ENCODE assay signal across 8 cellular contexts in genomic region chr17:44353656-44354331, GRCh38. TPM values are rescaled to one million over a fixed set of nuclear protein-coding genes. Genes with fewer than 3 reads are reported as not detected.
A peak's percentile ranks its signal among the peaks of the same experiment; 100 is the strongest.
DNase-seq lines count a peak whose midpoint lies in the region; ATAC-seq lines count a peak whose summit lies in the region.

No MANE protein-coding gene starts in this region.

- H3K4me1 ChIP-seq in right cardiac atrium (ENCODE audit: control insufficient read depth, insufficient read depth, low read length), result no peaks in the 10 kb centered on the region

- H3K9me3 ChIP-seq in right cardiac atrium (ENCODE audit: control insufficient read depth, low read length), result no peaks in the 10 kb centered on the region

- DNase-seq in DMS53 (lab: John Stamatoyannopoulos, UW), result peak; percentile 77
- DNase-seq in DMS53 treated with DMSO at 0.1 percent for 48 hours (lab: John Stamatoyannopoulos, UW; ENCODE audit: unreplicated experiment), result no peak
- DNase-seq in activated T-cell treated with anti-CD3 and anti-CD28 coated beads, Interleukin-2, amount 50 U/mL, for 1 hour, result peak; percentile 51
- peak; percentile 47 to 85 (median 82) for DNase-seq in right cardiac atrium
- DNase-seq in stimulated activated naive CD8-positive, alpha-beta T cell treated with anti-CD3 and anti-CD28 coated beads, Interleukin-15, Interleukin-2, amounts not matched to agents 100 U/mL and 50 U/mL, for 24 hours, result peak; percentile 20

- H3K27ac ChIP-seq in right cardiac atrium (ENCODE audit: low read length), result no peak overlapping the region

- intact Hi-C loops in right cardiac atrium (cut with DNase I), result no loop called here

- ATAC-seq in right cardiac atrium, result peak in 1 of 2 donors; percentile 23
- no peak for ATAC-seq in stimulated activated naive CD8-positive, alpha-beta T cell treated with anti-CD3 and anti-CD28 coated beads, Interleukin-15, Interleukin-2, amounts not matched to agents 100 U/mL and 50 U/mL, for 24 hours
- ATAC-seq in GM18907 (IDR thresholded peaks at IDR 0.05; ENCODE audit: unreplicated experiment), result no peak
- ATAC-seq in HG03565 (IDR thresholded peaks at IDR 0.05; ENCODE audit: unreplicated experiment), result no peak
- no peak for ATAC-seq in HG03045 (IDR thresholded peaks at IDR 0.05; ENCODE audit: unreplicated experiment)

- WGBS in right cardiac atrium, result 27% methylated on average over 101 of the region's 101 CpGs

- no peaks in the 10 kb centered on the region for H3K27me3 ChIP-seq in right cardiac atrium (ENCODE audit: control insufficient read depth, insufficient read depth)

- peak overlapping the region; percentile 33 for H3K4me3 ChIP-seq in right cardiac atrium (ENCODE audit: low read length)

RNA-seq across cellular contexts. Expression of gene GRN, which starts 8.7 kb away (rescaled TPM):
- 100 to 1,000 TPM; 158 to 215 (median 194) TPM for total RNA-seq in right cardiac atrium
- 100 TPM for polyA plus RNA-seq in right cardiac atrium

RNA-seq across cellular contexts. Expression of gene FAM171A2, which starts 9.9 kb away (rescaled TPM):
- total RNA-seq in right cardiac atrium, result 1 to 10 TPM; 2.4 to 4.0 (median 3.1) TPM
- polyA plus RNA-seq in right cardiac atrium, result 1.9 TPM

RNA-seq across cellular contexts. Expression of gene SLC25A39, which starts 29.2 kb away (rescaled TPM):
- total RNA-seq in right cardiac atrium, result 10 to 100 TPM; 56.7 to 69.9 (median 66.4) TPM
- polyA plus RNA-seq in right cardiac atrium, result 73.0 TPM

RNA-seq across cellular contexts. Expression of gene ITGA2B, which starts 35.7 kb away (rescaled TPM):
- total RNA-seq in right cardiac atrium, result 10 to 100 TPM in 1 of 4 donors, 1 to 10 TPM in 3; 3.9 to 14.3 (median 8.6) TPM
- polyA plus RNA-seq in right cardiac atrium, result 3.4 TPM

RNA-seq across cellular contexts. Expression of gene RUNDC3A, which starts 45.4 kb away (rescaled TPM):
- total RNA-seq in right cardiac atrium, result 1 to 10 TPM; 1.8 to 4.5 (median 2.3) TPM
- 1.6 TPM for polyA plus RNA-seq in right cardiac atrium
